20 cellular contexts compared by ENCODE assay signal in the genomic region with DNA sequence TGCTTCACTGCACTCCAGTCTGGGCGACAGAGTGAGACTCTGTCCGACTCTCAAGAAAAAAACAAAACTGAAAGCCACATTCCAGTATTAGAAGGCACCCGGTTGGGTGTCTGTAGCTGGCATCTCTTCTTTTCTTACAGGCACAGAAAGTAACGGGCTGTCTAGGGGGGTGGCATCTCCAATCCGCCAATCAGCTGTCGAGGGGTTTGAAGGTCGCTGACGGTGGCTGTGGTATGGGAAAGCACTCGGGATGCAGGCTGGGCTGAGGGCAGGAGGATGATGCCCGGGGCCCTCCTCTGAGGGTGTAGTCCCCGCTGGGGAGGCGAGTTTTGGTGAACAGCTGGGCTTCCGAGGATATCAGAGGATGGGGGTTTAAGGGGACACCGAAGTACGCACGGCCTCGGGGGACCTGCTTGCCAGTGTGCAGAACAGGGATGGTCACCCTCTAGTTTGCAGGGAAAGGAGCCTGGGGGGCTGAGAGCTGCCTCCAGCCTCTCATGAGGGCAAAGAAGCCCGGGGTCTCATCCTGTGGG. TPM values are rescaled to one million over a fixed set of nuclear protein-coding genes. Genes with fewer than 3 reads are reported as not detected.
DNase-seq lines count a peak whose midpoint lies in the region; ATAC-seq and TF ChIP-seq lines count a peak whose summit lies in the region.
"Had no signal": no experiment of that assay in that cellular context is flagged by ENCODE, and none has a peak within 500 bp of the region (broad histone marks: within the 10 kb centered on the region; RNA-seq: fewer than 3 reads in every experiment).

No MANE protein-coding gene starts in this region.

- no peaks in the 10 kb centered on the region for H3K9me2 ChIP-seq in GM23338 (ENCODE audit: insufficient read depth)

- POLR2A ChIA-PET in activated naive CD8-positive, alpha-beta T cell treated with anti-CD3 and anti-CD28 coated beads, Interleukin-2, amount 10 ng/mL, durations not matched to agents 7 days and 5 days (lab: Charles Lee): interaction anchor here (0.7 to 1.6 kb wide), 4 partner anchors 10 to 38 kb away, joined by 3 to 6 read pairs (median 4); no protein-coding TSS in a partner anchor

- H3K4me1 ChIP-seq in GM23338 (ENCODE audit: insufficient read depth): no peaks in the 10 kb centered on the region

- no peaks in the 10 kb centered on the region for H3K27me3 Mint-ChIP-seq in activated T-cell treated with anti-CD3 and anti-CD28 coated beads, Interleukin-2, amount 50 U/mL, for 24 hours
- H3K27me3 Mint-ChIP-seq in activated naive CD8-positive, alpha-beta T cell treated with anti-CD3 and anti-CD28 coated beads, Interleukin-2, amount 10 ng/mL, durations not matched to agents 7 days and 5 days: no peaks in the 10 kb centered on the region
- H3K27me3 Mint-ChIP-seq in osteocyte (ENCODE audit: unreplicated experiment) (no peaks in the 10 kb centered on the region), GM23338 (ENCODE audit: insufficient read depth, low read depth, poor library complexity) (peaks cover 7% of the 10 kb centered on the region)
- H3K27me3 Mint-ChIP-seq: IgD-negative memory B cell had no signal

- no peak overlapping the region for H3K27ac ChIP-seq in GM23338 (ENCODE audit: low read depth)
- H3K27ac ChIP-seq: PC-9 had no signal

- H3K27me3 ChIP-seq in H7 (ENCODE audit: control insufficient read depth, insufficient read depth, low read length): no peaks in the 10 kb centered on the region
- H3K27me3 ChIP-seq in GM23338 (ENCODE audit: insufficient read depth): no peaks in the 10 kb centered on the region

- H3K4me1 Mint-ChIP-seq in activated T-cell treated with anti-CD3 and anti-CD28 coated beads, Interleukin-2, amount 50 U/mL, for 24 hours (ENCODE audit: low read depth): peaks cover 16% of the 10 kb centered on the region
- H3K4me1 Mint-ChIP-seq in activated naive CD8-positive, alpha-beta T cell treated with anti-CD3 and anti-CD28 coated beads, Interleukin-2, amount 10 ng/mL, durations not matched to agents 7 days and 5 days: peaks cover 20% of the 10 kb centered on the region
- no peaks in the 10 kb centered on the region for H3K4me1 Mint-ChIP-seq in osteocyte (ENCODE audit: unreplicated experiment)
- no peaks in the 10 kb centered on the region for H3K4me1 Mint-ChIP-seq in GM23338
- H3K4me1 Mint-ChIP-seq: H9 had no signal

- H3K4me2 ChIP-seq in GM23338: no peak overlapping the region
- H3K4me2 ChIP-seq: PC-9 had no signal

- ATAC-seq in activated naive CD8-positive, alpha-beta T cell treated with anti-CD3 and anti-CD28 coated beads, Interleukin-2, amount 10 ng/mL, durations not matched to agents 7 days and 5 days (ENCODE audit: low read depth): no peak
- ATAC-seq in GM23338 (no peak), HG03045 (IDR thresholded peaks at IDR 0.05; ENCODE audit: unreplicated experiment) (no peak)

- no peaks in the 10 kb centered on the region for H3K9me3 Mint-ChIP-seq in activated T-cell treated with anti-CD3 and anti-CD28 coated beads, Interleukin-2, amount 50 U/mL, for 24 hours
- no peaks in the 10 kb centered on the region for H3K9me3 Mint-ChIP-seq in activated naive CD8-positive, alpha-beta T cell treated with anti-CD3 and anti-CD28 coated beads, Interleukin-2, amount 10 ng/mL, durations not matched to agents 7 days and 5 days
- H3K9me3 Mint-ChIP-seq in osteocyte (ENCODE audit: unreplicated experiment) (no peaks in the 10 kb centered on the region), GM23338 (no peaks in the 10 kb centered on the region)
- H3K9me3 Mint-ChIP-seq: H9, IgD-negative memory B cell had no signal

- H3K27ac Mint-ChIP-seq in activated T-cell treated with anti-CD3 and anti-CD28 coated beads, Interleukin-2, amount 50 U/mL, for 24 hours: peak overlapping the region; percentile 37
- H3K27ac Mint-ChIP-seq in activated naive CD8-positive, alpha-beta T cell treated with anti-CD3 and anti-CD28 coated beads, Interleukin-2, amount 10 ng/mL, durations not matched to agents 7 days and 5 days: peak overlapping the region; percentile 25
- H3K27ac Mint-ChIP-seq in osteocyte (ENCODE audit: unreplicated experiment): no peak overlapping the region
- no peak overlapping the region for H3K27ac Mint-ChIP-seq in GM23338
- H3K27ac Mint-ChIP-seq: IgD-negative memory B cell had no signal

- no peak overlapping the region for H2AFZ ChIP-seq in GM23338
- H2AFZ ChIP-seq: PC-9 had no signal

- H3K4me3 Mint-ChIP-seq in activated T-cell treated with anti-CD3 and anti-CD28 coated beads, Interleukin-2, amount 50 U/mL, for 24 hours: no peak overlapping the region
- H3K4me3 Mint-ChIP-seq in activated naive CD8-positive, alpha-beta T cell treated with anti-CD3 and anti-CD28 coated beads, Interleukin-2, amount 10 ng/mL, durations not matched to agents 7 days and 5 days: no peak overlapping the region
- H3K4me3 Mint-ChIP-seq in osteocyte (ENCODE audit: unreplicated experiment) (no peak overlapping the region), GM23338 (no peak overlapping the region)
- H3K4me3 Mint-ChIP-seq: H9 had no signal

- TF ChIP-seq CTCF in osteocyte (IDR thresholded peaks at IDR 0.05) (no peak), GM23338 (conservative IDR thresholded peaks at IDR 0.05; ENCODE audit: low read depth in 2 of 2) (no peak)

- peaks cover 9% of the 10 kb centered on the region for H3K36me3 ChIP-seq in H7 (replicated peaks; ENCODE audit: control insufficient read depth, insufficient read depth, low read length)
- H3K36me3 ChIP-seq in GM23338 (ENCODE audit: insufficient read depth): no peaks in the 10 kb centered on the region

- H3K36me3 Mint-ChIP-seq in activated T-cell treated with anti-CD3 and anti-CD28 coated beads, Interleukin-2, amount 50 U/mL, for 24 hours (ENCODE audit: low read depth): peaks cover 69% of the 10 kb centered on the region
- H3K36me3 Mint-ChIP-seq in activated naive CD8-positive, alpha-beta T cell treated with anti-CD3 and anti-CD28 coated beads, Interleukin-2, amount 10 ng/mL, durations not matched to agents 7 days and 5 days: peaks cover 21% of the 10 kb centered on the region
- H3K36me3 Mint-ChIP-seq in osteocyte (ENCODE audit: unreplicated experiment) (peaks cover 13% of the 10 kb centered on the region), GM23338 (ENCODE audit: low read depth) (peaks cover 27% of the 10 kb centered on the region)

- H3K4me3 ChIP-seq in H7 (ENCODE audit: insufficient read depth, low read depth, low read length) (no peak overlapping the region), GM23338 (no peak overlapping the region)
- H3K4me3 ChIP-seq: PC-9 had no signal

- H3F3A ChIP-seq in GM23338 (replicated peaks; ENCODE audit: low read depth): 0 out of 2 replicates have a peak, but pooled peaks cover 5% of the 10 kb centered on the region

- H4K20me1 ChIP-seq in GM23338 (replicated peaks; ENCODE audit: insufficient read depth): no peaks in the 10 kb centered on the region; the same call in 1 of the 2 replicates

- H3K79me2 ChIP-seq in GM23338 (replicated peaks; ENCODE audit: insufficient read depth): no peaks in the 10 kb centered on the region

- DNase-seq in activated T-cell treated with anti-CD3 and anti-CD28 coated beads, Interleukin-2, amount 50 U/mL, for 24 hours: no peak
- DNase-seq in activated T-cell treated with anti-CD3 and anti-CD28 coated beads, Interleukin-2, amount 50 U/mL, for 1 hour: no peak
- DNase-seq in H7 (peak; percentile 52), osteocyte (ENCODE audit: extremely low spot score, unreplicated experiment) (peak; percentile 75), GM23338 (ENCODE audit: low spot score) (no peak)
- no peak for DNase-seq in activated naive CD8-positive, alpha-beta T cell treated with anti-CD3 and anti-CD28 coated beads, Interleukin-2, amount 10 ng/mL, durations not matched to agents 7 days and 5 days
- DNase-seq: C1 segment of cervical spinal cord, DND-41, H9, Karpas-422, NCI-H1417 treated with DMSO at 0.1 percent for 48 hours, NCI-H1930, NCI-H345, NCI-H524 treated with DMSO at 0.1 percent for 48 hours, PC-9 had no signal

TF ChIP-seq in GM23338, 12 proteins besides CTCF, POLR2A, EP300 and RAD21:
- TF ChIP-seq POLR2AphosphoS5 (IDR thresholded peaks at IDR 0.05; ENCODE audit: low read depth): no peak
- no peak for TF ChIP-seq CREB1 (CRISPR knock-in tag; IDR thresholded peaks at IDR 0.05; ENCODE audit: low read depth)
- TF ChIP-seq, protein P1, sequence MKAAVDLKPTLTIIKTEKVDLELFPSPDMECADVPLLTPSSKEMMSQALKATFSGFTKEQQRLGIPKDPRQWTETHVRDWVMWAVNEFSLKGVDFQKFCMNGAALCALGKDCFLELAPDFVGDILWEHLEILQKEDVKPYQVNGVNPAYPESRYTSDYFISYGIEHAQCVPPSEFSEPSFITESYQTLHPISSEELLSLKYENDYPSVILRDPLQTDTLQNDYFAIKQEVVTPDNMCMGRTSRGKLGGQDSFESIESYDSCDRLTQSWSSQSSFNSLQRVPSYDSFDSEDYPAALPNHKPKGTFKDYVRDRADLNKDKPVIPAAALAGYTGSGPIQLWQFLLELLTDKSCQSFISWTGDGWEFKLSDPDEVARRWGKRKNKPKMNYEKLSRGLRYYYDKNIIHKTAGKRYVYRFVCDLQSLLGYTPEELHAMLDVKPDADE (IDR thresholded peaks at IDR 0.05): no peak
- TF ChIP-seq STAT1 (IDR thresholded peaks at IDR 0.05; ENCODE audit: unreplicated experiment): no peak
- TF ChIP-seq EZH2phosphoT487 (IDR thresholded peaks at IDR 0.05; ENCODE audit: unreplicated experiment): no peak
- TF ChIP-seq ZNF331 (CRISPR knock-in tag; IDR thresholded peaks at IDR 0.05; ENCODE audit: low read depth): no peak
- no peak for TF ChIP-seq EZH2 (IDR thresholded peaks at IDR 0.05; ENCODE audit: low read depth, unreplicated experiment)

RNA-seq across cellular contexts. Expression of gene ZBTB7A, which starts 27.0 kb away (rescaled TPM):
- total RNA-seq in H7 (2014; rRNA removed; shearing (Covaris generic)): 18.3 and 20.8 TPM in 2 replicates
- total RNA-seq in activated naive CD8-positive, alpha-beta T cell treated with anti-CD3 and anti-CD28 coated beads, Interleukin-2, amount 10 ng/mL, durations not matched to agents 7 days and 5 days: 10 to 100 TPM; 60.6 to 61.5 TPM
- total RNA-seq in osteocyte: 29.4 and 30.0 TPM in 2 replicates
- total RNA-seq in GM23338 (2014; rRNA removed; shearing (Covaris generic)): 28.5 and 35.0 TPM in 2 replicates
- 9.5 and 11.1 TPM in 2 replicates for polyA plus RNA-seq in GM23338 (2016; fragmentation: Nextera tagmentation; extraction: Ambion mirVana)

RNA-seq across cellular contexts. Expression of gene MAP2K2, which starts 30.2 kb away (rescaled TPM):
- 221 and 226 TPM in 2 replicates for total RNA-seq in H7 (2014; rRNA removed; shearing (Covaris generic))
- total RNA-seq in activated naive CD8-positive, alpha-beta T cell treated with anti-CD3 and anti-CD28 coated beads, Interleukin-2, amount 10 ng/mL, durations not matched to agents 7 days and 5 days: 100 to 1,000 TPM; 210 to 211 TPM
- 174 and 182 TPM in 2 replicates for total RNA-seq in osteocyte
- total RNA-seq in GM23338 (2014; rRNA removed; shearing (Covaris generic)): 140 and 151 TPM in 2 replicates
- polyA plus RNA-seq in GM23338 (2016; fragmentation: Nextera tagmentation; extraction: Ambion mirVana): 99.7 and 108 TPM in 2 replicates

RNA-seq across cellular contexts. Expression of gene CREB3L3, which starts 59.7 kb away (rescaled TPM):
- not detected in 2 replicates for total RNA-seq in H7 (2014; rRNA removed; shearing (Covaris generic))
- total RNA-seq in activated naive CD8-positive, alpha-beta T cell treated with anti-CD3 and anti-CD28 coated beads, Interleukin-2, amount 10 ng/mL, durations not matched to agents 7 days and 5 days: not detected
- not detected in 2 replicates for total RNA-seq in osteocyte
- not detected in 2 replicates for total RNA-seq in GM23338 (2014; rRNA removed; shearing (Covaris generic))
- 0.26 and 0.42 TPM in 2 replicates for polyA plus RNA-seq in GM23338 (2016; fragmentation: Nextera tagmentation; extraction: Ambion mirVana)
- total RNA-seq: A673, G401, MCF 10A, PC-9 had no signal
- polyA plus RNA-seq: IgD-negative memory B cell had no signal

Comparison
In these comparisons a context has a peak if more than half of its experiments do, and no peak if none do; other contexts are left out.
1. DNase-seq: peak in H7 (single experiment) and osteocyte (single experiment); none in activated T-cell treated with anti-CD3 and anti-CD28 coated beads, Interleukin-2, amount 50 U/mL, for 24 hours (single experiment), activated T-cell treated with anti-CD3 and anti-CD28 coated beads, Interleukin-2, amount 50 U/mL, for 1 hour (single experiment), activated naive CD8-positive, alpha-beta T cell treated with anti-CD3 and anti-CD28 coated beads, Interleukin-2, amount 10 ng/mL, durations not matched to agents 7 days and 5 days (single experiment) and GM23338 (single experiment).
2. H3K27ac Mint-ChIP-seq: peak in activated T-cell treated with anti-CD3 and anti-CD28 coated beads, Interleukin-2, amount 50 U/mL, for 24 hours (single experiment) and activated naive CD8-positive, alpha-beta T cell treated with anti-CD3 and anti-CD28 coated beads, Interleukin-2, amount 10 ng/mL, durations not matched to agents 7 days and 5 days (single experiment); none in osteocyte (single experiment) and GM23338 (single experiment).